Comparison of ENCODE assay signal across 27 cellular contexts in the genomic region with DNA sequence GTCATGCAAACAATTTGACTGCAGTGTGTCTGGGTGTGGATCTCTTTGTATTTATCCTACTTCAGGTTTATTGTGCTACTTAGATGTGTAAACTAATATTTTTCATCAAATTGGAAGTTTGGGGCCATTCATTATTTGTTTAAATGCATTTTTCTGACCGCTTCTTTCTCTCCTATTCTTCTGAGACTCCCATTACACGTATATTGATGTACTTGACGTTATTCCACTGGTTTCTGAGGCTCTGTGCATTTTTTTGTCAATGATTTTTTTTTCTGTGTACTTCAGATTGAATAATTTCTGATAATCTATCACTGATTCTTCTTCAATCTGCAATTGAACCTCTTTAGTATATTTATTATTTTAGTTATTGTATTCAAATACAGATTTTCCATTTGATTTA.
"Had no signal": no experiment of that assay in that cellular context is flagged by ENCODE, and none has a peak within 500 bp of the region (broad histone marks: within the 10 kb centered on the region; RNA-seq: fewer than 3 reads in every experiment).

No MANE protein-coding gene starts in this region.

- H3K36me3 ChIP-seq: colonic mucosa, esophagus muscularis mucosa, esophagus squamous epithelium, gastrocnemius medialis, gastroesophageal sphincter, heart left ventricle, heart right ventricle had no signal

- H3K4me3 ChIP-seq: colonic mucosa, coronary artery, dorsolateral prefrontal cortex, esophagus muscularis mucosa, esophagus squamous epithelium, gastrocnemius medialis, gastroesophageal sphincter, heart left ventricle, heart right ventricle had no signal

- H3K4me1 ChIP-seq: colonic mucosa, esophagus squamous epithelium, foreskin keratinocyte, gastrocnemius medialis had no signal

- H3K9me3 ChIP-seq: colonic mucosa, esophagus muscularis mucosa, esophagus squamous epithelium, gastrocnemius medialis, gastroesophageal sphincter, heart right ventricle had no signal

- H3K27ac ChIP-seq: colonic mucosa, coronary artery, dorsolateral prefrontal cortex, epithelial cell of prostate, esophagus muscularis mucosa, esophagus squamous epithelium, foreskin keratinocyte, gastrocnemius medialis, gastroesophageal sphincter, heart left ventricle, heart right ventricle had no signal

- FAIRE-seq: colon, endometrium, endothelial cell of umbilical vein, frontal cortex had no signal

- H3K27me3 ChIP-seq: colonic mucosa, dorsolateral prefrontal cortex, esophagus muscularis mucosa, esophagus squamous epithelium, foreskin keratinocyte, gastrocnemius medialis, gastroesophageal sphincter, heart left ventricle, heart right ventricle had no signal

- DNase-seq: colonic mucosa; cortex of kidney; dermis blood vessel endothelial cell; dorsolateral prefrontal cortex; effector CD4-positive, alpha-beta T cell; effector CD8-positive, alpha-beta T cell; effector memory CD4-positive, alpha-beta T cell; effector memory CD8-positive, alpha-beta T cell; endodermal cell; erythroblast; esophagus squamous epithelium; foreskin fibroblast; foreskin keratinocyte; foreskin melanocyte; gastrocnemius medialis; glutamatergic neuron; head of caudate nucleus; heart left ventricle; heart right ventricle had no signal
